8 cellular contexts compared by ENCODE assay signal in the genomic region with DNA sequence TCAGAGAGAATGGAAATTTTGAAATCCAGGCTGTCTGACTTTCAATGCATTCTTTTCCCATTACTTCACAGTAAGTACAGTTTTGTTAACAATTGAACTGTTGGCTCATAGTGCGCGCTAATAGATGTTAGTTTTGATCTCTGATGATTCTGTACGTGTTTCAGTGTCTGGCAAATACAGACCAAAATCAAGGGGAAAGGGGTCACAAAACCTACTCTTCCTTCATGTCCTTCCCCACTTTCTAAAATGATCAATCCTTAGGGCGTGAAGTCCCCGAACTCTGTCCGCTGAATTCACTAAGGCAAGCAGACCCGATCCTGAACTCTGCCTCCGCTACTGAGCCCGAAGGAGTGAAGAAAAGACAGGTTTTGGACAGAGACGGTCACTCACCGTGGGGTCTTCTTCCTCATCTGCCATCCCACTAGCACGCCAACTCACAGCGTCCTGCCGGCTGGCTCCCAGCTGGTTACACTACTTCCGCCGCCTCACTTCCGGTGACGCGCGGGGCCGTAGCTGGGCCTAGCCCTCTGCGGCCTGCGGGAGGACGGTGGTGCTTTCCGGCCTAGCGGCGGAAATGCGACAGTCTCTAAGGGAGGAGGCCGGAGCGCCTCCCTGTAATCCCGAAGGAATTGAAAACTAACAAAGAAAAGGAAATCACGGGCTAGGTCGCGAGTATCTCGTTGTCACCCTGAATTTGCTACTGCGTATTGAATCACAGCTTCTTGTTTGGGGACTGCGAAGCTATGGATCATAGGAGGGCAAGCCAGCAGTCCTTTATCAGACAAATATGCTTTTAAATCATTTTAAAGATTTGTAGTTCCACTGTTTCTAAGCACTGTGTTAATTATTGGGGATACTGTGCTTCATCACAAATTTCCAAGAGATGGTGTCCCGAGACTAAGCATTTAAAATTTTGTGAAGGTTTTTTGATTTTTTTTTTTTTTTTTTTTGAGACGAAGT. TPM values are rescaled to one million over a fixed set of nuclear protein-coding genes. Genes with fewer than 3 reads are reported as not detected.
A peak's percentile ranks its signal among the peaks of the same experiment; 100 is the strongest.
DNase-seq lines count a peak whose midpoint lies in the region; ATAC-seq, FAIRE-seq and TF ChIP-seq lines count a peak whose summit lies in the region.

A gene with protein sequence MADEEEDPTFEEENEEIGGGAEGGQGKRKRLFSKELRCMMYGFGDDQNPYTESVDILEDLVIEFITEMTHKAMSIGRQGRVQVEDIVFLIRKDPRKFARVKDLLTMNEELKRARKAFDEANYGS (minus strand): TSS at position 473 of the 960 bp plus-strand sequence. CDS start 56 bp downstream, at position 417.

- ATAC-seq in HG02840 (IDR thresholded peaks at IDR 0.05; ENCODE audit: low FRiP score, unreplicated experiment) (peak; percentile 99), heart right ventricle (peak; percentile 97 to 100 (median 99)), upper lobe of right lung (peak; percentile 100)

- intact Hi-C loops in T-helper 1 cell treated with Interleukin-12 subunit alpha and Interleukin-12 subunit beta and Interleukin-4 antibody, amounts not matched to agents 30 ng/mL and 1 ng/mL, for 36 hours (cut with micrococcal nuclease): loop anchor here (1.0 kb wide), 6 partner anchors 14 to 330 kb away; partner anchors contain the start of genes CLCC1, STXBP3, TMEM167B and WDR47
- intact Hi-C loops in heart right ventricle (cut with DNase I) (loop anchor here in 2 of 10 donors (1.0 to 5.0 kb wide), 3 partner anchors 15 to 34 kb away; partner anchors contain the start of genes TMEM167B (in 1 of the 2) and WDR47 (in 1 of the 2)), posterior vena cava (cut with DNase I) (no loop called here), upper lobe of right lung (cut with DNase I) (no loop called here)

- peak in 6 of 9 donors; percentile 12 to 46 (median 32) for TF ChIP-seq CTCF in heart right ventricle (IDR thresholded peaks at IDR 0.05)
- peak; percentile 14 for TF ChIP-seq CTCF in upper lobe of right lung (IDR thresholded peaks at IDR 0.05)

- peaks cover 7 to 31% (median 24%) of the 10 kb centered on the region in 9 donors for H3K4me1 ChIP-seq in heart right ventricle
- H3K4me1 ChIP-seq in upper lobe of right lung: peaks cover 8% of the 10 kb centered on the region

- H3K27ac ChIP-seq in heart right ventricle (peak within 1 kb of the TSS; percentile 58 to 98 (median 94)), upper lobe of right lung (peak within 1 kb of the TSS; percentile 92)

- peak; percentile 92 for DNase-seq in GM12892 (ENCODE audit: insufficient read length)
- DNase-seq in NCI-H1436 treated with DMSO at 0.1 percent for 48 hours (lab: John Stamatoyannopoulos, UW): peak; percentile 75
- DNase-seq in amniotic epithelial cell (ENCODE audit: low read depth): peak; percentile 92
- DNase-seq in heart right ventricle: peak; percentile 95
- peak; percentile 99 for DNase-seq in posterior vena cava (ENCODE audit: low spot score)
- peak; percentile 98 for DNase-seq in upper lobe of right lung

- H3K27me3 ChIP-seq in heart right ventricle (no peaks in the 10 kb centered on the region), upper lobe of right lung (no peaks in the 10 kb centered on the region)

- peak; percentile 95 for FAIRE-seq in GM12892 (lab: Jason Lieb, UNC)

- 5% methylated on average over 39 of the region's 39 CpGs for WGBS in heart right ventricle, 2 donors

- no peaks in the 10 kb centered on the region for H3K9me3 ChIP-seq in heart right ventricle
- no peaks in the 10 kb centered on the region for H3K9me3 ChIP-seq in upper lobe of right lung

- H3K36me3 ChIP-seq in heart right ventricle (peaks cover 0 to 30% (median 0%) of the 10 kb centered on the region in 9 donors), upper lobe of right lung (peaks cover 9% of the 10 kb centered on the region)

- H3K4me3 ChIP-seq in heart right ventricle (peak within 1 kb of the TSS; percentile 55 to 90 (median 76)), upper lobe of right lung (peak within 1 kb of the TSS; percentile 71)

- peak; percentile 97 for TF ChIP-seq POLR2A in GM12892 (IDR thresholded peaks at IDR 0.05; ENCODE audit: low read depth, low read length)

RNA-seq across cellular contexts. Expression of the gene that starts here (rescaled TPM):
- 23.5 TPM for polyA plus RNA-seq in GM12892 (2012; ENCODE audit: missing spikeins)
- total RNA-seq in T-helper 1 cell treated with Interleukin-12 subunit alpha and Interleukin-12 subunit beta and Interleukin-4 antibody, amounts not matched to agents 30 ng/mL and 1 ng/mL, for 36 hours: 33.1 and 33.9 TPM in 2 replicates
- total RNA-seq in heart right ventricle (10 to 100 TPM; 45.8 to 69.9 (median 59.0) TPM), posterior vena cava (10 to 100 TPM; 63.3 to 99.1 TPM), upper lobe of right lung (41.1 TPM)
- 10 to 100 TPM; 18.4 to 42.4 TPM for polyA plus RNA-seq in heart right ventricle

Comparison
In these comparisons a context has a peak if more than half of its experiments do, and no peak if none do; other contexts are left out.
1. Peak in every context shown above with its lines: DNase-seq, ATAC-seq, H3K4me3 ChIP-seq and H3K27ac ChIP-seq.